Comparison of ENCODE assay signal across 12 cellular contexts in genomic region chr9:108322326-108323098, GRCh38.
"Had no signal": no experiment of that assay in that cellular context is flagged by ENCODE, and none has a peak within 500 bp of the region (broad histone marks: within the 10 kb centered on the region; RNA-seq: fewer than 3 reads in every experiment).

No MANE protein-coding gene starts in this region.

- DNase-seq: activated CD4-positive, alpha-beta T cell treated with anti-CD3 and anti-CD28 coated beads, Interleukin-2, amount 10 ng/mL, durations not matched to agents 7 days and 5 days; activated CD4-positive, CD25-positive, alpha-beta regulatory T cell; activated T-cell treated with anti-CD3 and anti-CD28 coated beads for 4 hours; islet precursor cell; left ventricle myocardium inferior; mesendoderm; ovary; stimulated activated CD4-positive, alpha-beta T cell treated with anti-CD3 and anti-CD28 coated beads, Interleukin-4, amount 100 ng/mL, for 4 hours; stimulated activated naive CD8-positive, alpha-beta T cell treated with anti-CD3 and anti-CD28 coated beads, Interleukin-15, amount 100 ng/mL, for 72 hours had no signal

- H3K9me3 ChIP-seq: ovary had no signal

- H3K4me3 ChIP-seq: esophagus muscularis mucosa, gastroesophageal sphincter, left ventricle myocardium inferior, neural progenitor cell, ovary had no signal

- H3K27me3 ChIP-seq: esophagus muscularis mucosa, gastroesophageal sphincter, neural progenitor cell, ovary had no signal

- ATAC-seq: gastroesophageal sphincter; stimulated activated naive CD8-positive, alpha-beta T cell treated with anti-CD3 and anti-CD28 coated beads, Interleukin-15, amount 100 ng/mL, for 72 hours had no signal

- H3K4me1 ChIP-seq: esophagus muscularis mucosa, gastroesophageal sphincter, left ventricle myocardium inferior, neural progenitor cell had no signal

- H3K36me3 ChIP-seq: esophagus muscularis mucosa, gastroesophageal sphincter, left ventricle myocardium inferior, neural progenitor cell, ovary had no signal

- H3K27ac ChIP-seq: esophagus muscularis mucosa, gastroesophageal sphincter, left ventricle myocardium inferior, neural progenitor cell, ovary had no signal
